Comparison of ENCODE assay signal across 14 cellular contexts in the genomic region with DNA sequence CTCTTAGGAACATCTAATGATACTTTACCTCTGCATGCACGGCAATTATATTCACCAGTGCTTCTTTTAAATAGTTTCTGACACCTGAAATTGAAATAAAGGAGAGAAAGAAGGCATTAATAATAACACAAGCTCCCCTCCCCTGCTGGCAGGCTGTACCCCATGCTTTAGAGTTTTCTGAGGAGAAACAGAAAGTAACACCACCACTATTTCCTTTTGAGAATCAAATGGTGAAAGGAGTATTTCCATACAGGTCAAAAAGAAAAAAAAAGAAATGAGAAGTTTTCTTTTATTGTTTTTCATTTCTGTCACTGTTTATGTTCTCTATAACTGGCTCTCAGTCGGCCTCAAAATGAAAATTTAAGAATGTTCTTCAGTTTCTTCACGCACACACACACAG.
DNase-seq lines count a peak whose midpoint lies in the region; ATAC-seq and TF ChIP-seq lines count a peak whose summit lies in the region.
"Had no signal": no experiment of that assay in that cellular context is flagged by ENCODE, and none has a peak within 500 bp of the region (broad histone marks: within the 10 kb centered on the region; RNA-seq: fewer than 3 reads in every experiment).

No MANE protein-coding gene starts in this region.

- H3K9ac ChIP-seq in H9 (ENCODE audit: extremely low read depth, insufficient read length, low read length) = no peak overlapping the region

- no peak overlapping the region for H3K4me2 ChIP-seq in H9 (ENCODE audit: insufficient read depth, insufficient read length, low read length)

- no peak overlapping the region for H3K18ac ChIP-seq in H9 (ENCODE audit: insufficient read length, low read depth, low read length)

- peak overlapping the region; percentile 60 for H3K4me3 Mint-ChIP-seq in activated CD8-positive, alpha-beta memory T cell treated with anti-CD3 and anti-CD28 coated beads, Interleukin-2, amount 10 ng/mL, durations not matched to agents 7 days and 5 days
- peak overlapping the region; percentile 71 for H3K4me3 Mint-ChIP-seq in activated CD8-positive, alpha-beta T cell treated with anti-CD3 and anti-CD28 coated beads, Interleukin-2, amount 10 ng/mL, durations not matched to agents 7 days and 5 days
- H3K4me3 Mint-ChIP-seq in natural killer cell (peak overlapping the region; percentile 89), H9 (no peak overlapping the region)
- H3K4me3 Mint-ChIP-seq: dendritic cell treated with granulocyte-macrophage colony-stimulating factor and Interleukin-4, amounts not matched to agents 40 ng/mL and 50 ng/mL, for 4 days had no signal

- no peak overlapping the region for H2AFZ ChIP-seq in H9 (ENCODE audit: low read length)

- no peak overlapping the region for H3K23ac ChIP-seq in H9 (ENCODE audit: insufficient read length, low read depth, low read length)

- H4K20me1 ChIP-seq in H9 (ENCODE audit: control insufficient read depth, insufficient read depth, insufficient read length) = no peaks in the 10 kb centered on the region

- ATAC-seq in activated CD8-positive, alpha-beta memory T cell treated with anti-CD3 and anti-CD28 coated beads, Interleukin-2, amount 10 ng/mL, durations not matched to agents 7 days and 5 days = peak; percentile 50
- ATAC-seq in GM21529 (IDR thresholded peaks at IDR 0.05; ENCODE audit: unreplicated experiment) = peak; percentile 39
- peak; percentile 52 for ATAC-seq in activated CD8-positive, alpha-beta T cell treated with anti-CD3 and anti-CD28 coated beads, Interleukin-2, amount 10 ng/mL, durations not matched to agents 7 days and 5 days
- ATAC-seq in natural killer cell = peak; percentile 67 to 74 (median 73)

- no peaks in the 10 kb centered on the region for H3K9me3 Mint-ChIP-seq in activated CD8-positive, alpha-beta memory T cell treated with anti-CD3 and anti-CD28 coated beads, Interleukin-2, amount 10 ng/mL, durations not matched to agents 7 days and 5 days (ENCODE audit: low read depth)
- H3K9me3 Mint-ChIP-seq in activated CD8-positive, alpha-beta T cell treated with anti-CD3 and anti-CD28 coated beads, Interleukin-2, amount 10 ng/mL, durations not matched to agents 7 days and 5 days (ENCODE audit: insufficient read depth) = no peaks in the 10 kb centered on the region
- no peaks in the 10 kb centered on the region for H3K9me3 Mint-ChIP-seq in natural killer cell
- no peaks in the 10 kb centered on the region for H3K9me3 Mint-ChIP-seq in H9
- H3K9me3 Mint-ChIP-seq: dendritic cell treated with granulocyte-macrophage colony-stimulating factor and Interleukin-4, amounts not matched to agents 40 ng/mL and 50 ng/mL, for 4 days had no signal

- H4K5ac ChIP-seq in H9 (ENCODE audit: insufficient read length, low read depth, low read length) = no peak overlapping the region

- H3K9me3 ChIP-seq in H9 (ENCODE audit: control insufficient read depth, low read depth, low read length) = no peaks in the 10 kb centered on the region
- H3K9me3 ChIP-seq: right atrium auricular region, transverse colon had no signal

- no peak overlapping the region for H3K4ac ChIP-seq in H9 (ENCODE audit: low read depth, low read length)

- DNase-seq in activated CD8-positive, alpha-beta memory T cell treated with anti-CD3 and anti-CD28 coated beads, Interleukin-2, amount 10 ng/mL, durations not matched to agents 7 days and 5 days = no peak
- no peak for DNase-seq in activated CD8-positive, alpha-beta memory T cell treated with anti-CD3 and anti-CD28 coated beads for 24 hours
- DNase-seq in activated CD8-positive, alpha-beta T cell treated with anti-CD3 and anti-CD28 coated beads, Interleukin-2, amount 10 ng/mL, durations not matched to agents 7 days and 5 days = peak; percentile 49
- no peak for DNase-seq in natural killer cell
- DNase-seq in T1000 (lab: John Stamatoyannopoulos, UW) = no peak
- no peak for DNase-seq in H9
- no peak for DNase-seq in cerebellum (ENCODE audit: low spot score)
- DNase-seq: NCI-H1436 treated with DMSO at 0.1 percent for 48 hours, NCI-H748 treated with DMSO at 0.1 percent for 48 hours, Right ventricle myocardium superior had no signal

- no peak overlapping the region for H3T11ph ChIP-seq in H9 (ENCODE audit: low read length)

- no CpG with 5 or more reads among the region's 3 CpGs for WGBS in H9 (ENCODE audit: extremely low coverage, insufficient read length, low lambda C conversion rate)

- CTCF ChIA-PET in activated CD8-positive, alpha-beta memory T cell treated with anti-CD3 and anti-CD28 coated beads, Interleukin-2, amount 10 ng/mL, durations not matched to agents 7 days and 5 days (lab: Charles Lee) = interaction anchor here (0.9 to 2.3 kb wide), 9 partner anchors 10 to 277 kb away, joined by 3 to 14 read pairs (median 4); no protein-coding TSS in a partner anchor
- CTCF ChIA-PET in activated CD8-positive, alpha-beta T cell treated with anti-CD3 and anti-CD28 coated beads, Interleukin-2, amount 10 ng/mL, durations not matched to agents 7 days and 5 days (lab: Charles Lee) = interaction anchor here (0.8 to 3.3 kb wide), 13 partner anchors 10 to 222 kb away, joined by 3 to 24 read pairs (median 5); a partner anchor contains a TSS

- H3K36me3 Mint-ChIP-seq in activated CD8-positive, alpha-beta memory T cell treated with anti-CD3 and anti-CD28 coated beads, Interleukin-2, amount 10 ng/mL, durations not matched to agents 7 days and 5 days = peaks cover 21% of the 10 kb centered on the region
- H3K36me3 Mint-ChIP-seq in activated CD8-positive, alpha-beta T cell treated with anti-CD3 and anti-CD28 coated beads, Interleukin-2, amount 10 ng/mL, durations not matched to agents 7 days and 5 days (ENCODE audit: low read depth) = peaks cover 32% of the 10 kb centered on the region
- H3K36me3 Mint-ChIP-seq in natural killer cell (no peaks in the 10 kb centered on the region), H9 (ENCODE audit: insufficient read depth in 1 of 3, low read depth in 3 of 3) (peaks cover 16 to 20% (median 19%) of the 10 kb centered on the region in 3 experiments; a peak in 6 of 7 replicates)

- no peaks in the 10 kb centered on the region for H3K23me2 ChIP-seq in H9 (ENCODE audit: insufficient read length, low read depth, low read length, poor library complexity, severe bottlenecking)

- no peak overlapping the region for H3K27ac ChIP-seq in H9 (ENCODE audit: insufficient read length, low read depth, low read length)
- H3K27ac ChIP-seq: right atrium auricular region, transverse colon had no signal

- no peak overlapping the region for H2BK20ac ChIP-seq in H9 (ENCODE audit: low read depth, low read length, poor library complexity, severe bottlenecking)

- POLR2A ChIA-PET in activated CD8-positive, alpha-beta T cell treated with anti-CD3 and anti-CD28 coated beads, Interleukin-2, amount 10 ng/mL, durations not matched to agents 7 days and 5 days (lab: Charles Lee) = interaction anchor here (0.6 to 3.4 kb wide), 19 partner anchors 10 to 214 kb away, joined by 3 to 40 read pairs (median 4); a partner anchor contains a TSS

- no peak overlapping the region for H2BK5ac ChIP-seq in H9 (ENCODE audit: insufficient read length, low read length)

- H2AK5ac ChIP-seq in H9 (ENCODE audit: insufficient read length, low read length) = no peak overlapping the region

- H3K27me3 Mint-ChIP-seq in activated CD8-positive, alpha-beta memory T cell treated with anti-CD3 and anti-CD28 coated beads, Interleukin-2, amount 10 ng/mL, durations not matched to agents 7 days and 5 days = no peaks in the 10 kb centered on the region
- no peaks in the 10 kb centered on the region for H3K27me3 Mint-ChIP-seq in activated CD8-positive, alpha-beta T cell treated with anti-CD3 and anti-CD28 coated beads, Interleukin-2, amount 10 ng/mL, durations not matched to agents 7 days and 5 days (ENCODE audit: low read depth)
- H3K27me3 Mint-ChIP-seq in natural killer cell (ENCODE audit: low read depth in 2 of 2) (no peaks in the 10 kb centered on the region), H9 (ENCODE audit: low read depth) (no peaks in the 10 kb centered on the region)
- H3K27me3 Mint-ChIP-seq: dendritic cell treated with granulocyte-macrophage colony-stimulating factor and Interleukin-4, amounts not matched to agents 40 ng/mL and 50 ng/mL, for 4 days had no signal

- H4K91ac ChIP-seq in H9 (ENCODE audit: insufficient read length, low read depth, low read length) = no peak overlapping the region

- peaks cover 74% of the 10 kb centered on the region for H3K4me1 Mint-ChIP-seq in activated CD8-positive, alpha-beta memory T cell treated with anti-CD3 and anti-CD28 coated beads, Interleukin-2, amount 10 ng/mL, durations not matched to agents 7 days and 5 days
- H3K4me1 Mint-ChIP-seq in activated CD8-positive, alpha-beta T cell treated with anti-CD3 and anti-CD28 coated beads, Interleukin-2, amount 10 ng/mL, durations not matched to agents 7 days and 5 days (ENCODE audit: low read depth) = peaks cover 67% of the 10 kb centered on the region
- peaks cover 42% of the 10 kb centered on the region in 2 donors for H3K4me1 Mint-ChIP-seq in natural killer cell
- H3K4me1 Mint-ChIP-seq in H9 = peaks cover 0 to 2% of the 10 kb centered on the region in 2 experiments; a peak in 1 of 4 replicates

- no peaks in the 10 kb centered on the region for H3K79me1 ChIP-seq in H9 (ENCODE audit: insufficient read depth, low read depth, low read length, poor library complexity, severe bottlenecking)

- no peaks in the 10 kb centered on the region for H3K79me2 ChIP-seq in H9 (ENCODE audit: insufficient read depth, low read length)

- H3K27ac Mint-ChIP-seq in activated CD8-positive, alpha-beta memory T cell treated with anti-CD3 and anti-CD28 coated beads, Interleukin-2, amount 10 ng/mL, durations not matched to agents 7 days and 5 days = peak overlapping the region; percentile 89
- H3K27ac Mint-ChIP-seq in activated CD8-positive, alpha-beta T cell treated with anti-CD3 and anti-CD28 coated beads, Interleukin-2, amount 10 ng/mL, durations not matched to agents 7 days and 5 days = peak overlapping the region; percentile 89
- H3K27ac Mint-ChIP-seq in natural killer cell = peak overlapping the region; percentile 90 to 91
- H3K27ac Mint-ChIP-seq in H9 = no peak overlapping the region
- H3K27ac Mint-ChIP-seq: dendritic cell treated with granulocyte-macrophage colony-stimulating factor and Interleukin-4, amounts not matched to agents 40 ng/mL and 50 ng/mL, for 4 days had no signal

- H4K8ac ChIP-seq in H9 (replicated peaks; ENCODE audit: insufficient read length, low read depth, low read length) = no peak overlapping the region

- H2BK120ac ChIP-seq in H9 (ENCODE audit: low read depth, low read length, poor library complexity, severe bottlenecking) = no peak overlapping the region

- no peak overlapping the region for H3K14ac ChIP-seq in H9 (ENCODE audit: insufficient read depth, low read length)

- TF ChIP-seq CTCF in natural killer cell (IDR thresholded peaks at IDR 0.05) (no peak), H9 (conservative IDR thresholded peaks at IDR 0.05) (no peak)

- H3K4me1 ChIP-seq in H9 (ENCODE audit: insufficient read depth, low read length) = no peaks in the 10 kb centered on the region
- H3K4me1 ChIP-seq: right atrium auricular region had no signal

- no peak overlapping the region for H2BK12ac ChIP-seq in H9 (ENCODE audit: insufficient read length, low read depth, low read length)

- no peaks in the 10 kb centered on the region for H3K27me3 ChIP-seq in H9 (ENCODE audit: insufficient read depth, low read length)
- H3K27me3 ChIP-seq: right atrium auricular region, transverse colon had no signal

- no peak overlapping the region for H2BK15ac ChIP-seq in H9 (ENCODE audit: low read depth, low read length)

- intact Hi-C loops in natural killer cell (cut with micrococcal nuclease) = no loop called here

- no peak overlapping the region for H3K56ac ChIP-seq in H9 (ENCODE audit: insufficient read length, low read depth, low read length)

Comparison
In these comparisons a context has a peak if more than half of its experiments do, and no peak if none do; other contexts are left out.
1. H3K27ac Mint-ChIP-seq: peak in activated CD8-positive, alpha-beta memory T cell treated with anti-CD3 and anti-CD28 coated beads, Interleukin-2, amount 10 ng/mL, durations not matched to agents 7 days and 5 days (single experiment), activated CD8-positive, alpha-beta T cell treated with anti-CD3 and anti-CD28 coated beads, Interleukin-2, amount 10 ng/mL, durations not matched to agents 7 days and 5 days (single experiment) and natural killer cell (2 of 2); none in H9 (0 of 3).
2. H3K4me3 Mint-ChIP-seq: peak in activated CD8-positive, alpha-beta memory T cell treated with anti-CD3 and anti-CD28 coated beads, Interleukin-2, amount 10 ng/mL, durations not matched to agents 7 days and 5 days (single experiment), activated CD8-positive, alpha-beta T cell treated with anti-CD3 and anti-CD28 coated beads, Interleukin-2, amount 10 ng/mL, durations not matched to agents 7 days and 5 days (single experiment) and natural killer cell (single experiment); none in H9 (0 of 2).
3. Peak in every context shown above with its lines, with median percentiles within 50 percentile points of each other: ATAC-seq.